ENCODE assay signal across 8 cellular contexts in the genomic region with DNA sequence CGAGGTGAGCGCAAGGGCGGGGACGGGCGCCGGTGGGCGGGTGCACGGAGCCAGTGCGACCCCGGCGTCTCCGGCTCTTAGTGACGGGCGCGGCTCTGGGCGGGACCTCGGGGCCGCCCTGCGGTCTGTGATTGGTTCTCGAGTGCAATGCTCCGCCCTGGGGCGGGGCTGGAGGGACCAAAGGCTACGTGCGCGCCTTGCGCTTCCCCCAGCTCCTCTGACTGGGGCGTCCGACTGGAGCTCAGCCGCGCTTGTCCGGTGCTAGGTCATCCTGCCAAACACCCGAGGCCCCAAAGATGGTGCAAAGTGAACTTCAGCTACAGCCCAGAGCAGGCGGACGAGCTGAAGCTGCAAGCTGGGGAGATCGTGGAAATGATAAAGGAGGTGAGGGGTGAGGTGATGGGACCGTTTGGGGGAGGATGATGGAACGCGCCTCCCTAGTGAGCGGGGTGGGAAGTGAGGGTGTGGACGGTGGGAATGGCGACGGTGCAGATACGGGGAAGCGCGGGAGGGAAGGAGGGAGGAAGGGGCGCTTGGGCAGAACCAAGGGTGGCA. TPM values are rescaled to one million over a fixed set of nuclear protein-coding genes. Genes with fewer than 3 reads are reported as not detected.
DNase-seq lines count a peak whose midpoint lies in the region; ATAC-seq, FAIRE-seq and TF ChIP-seq lines count a peak whose summit lies in the region.

No MANE protein-coding gene starts in this region.

- TF ChIP-seq EP300 in HepG2 (IDR thresholded peaks at IDR 0.05; ENCODE audit: low read depth in 2 of 2, low read length in 2 of 2) (no peak), HepG2 (CRISPR knock-in tag; IDR thresholded peaks at IDR 0.05; ENCODE audit: borderline replicate concordance) (no peak; the same call in 1 of the 2 replicates)

- POLR2A ChIA-PET in HepG2 (lab: Yijun Ruan, JAX), result interaction anchor here (0.6 to 3.6 kb wide), 15 partner anchors 9 to 192 kb away, joined by 3 to 58 read pairs (median 5); partner anchors contain the start of genes EVA1B, THRAP3 and TRAPPC3

- H3K79me2 ChIP-seq in HepG2 (ENCODE audit: insufficient read depth, low read length), result peaks cover 8% of the 10 kb centered on the region

- TF ChIP-seq POLR2A in HepG2 (IDR thresholded peaks at IDR 0.05; ENCODE audit: insufficient read depth in 1 of 2, low read depth in 2 of 2, low read length in 2 of 2), result peak; percentile 96 to 99

- peaks cover 13 to 31% of the 10 kb centered on the region in 2 experiments; a peak in 4 of 5 replicates for H3K36me3 ChIP-seq in HepG2 (replicated peaks in 1 of 2; ENCODE audit: control insufficient read depth in 1 of 2, insufficient read depth in 2 of 2, low read length in 2 of 2)

- FAIRE-seq in HepG2 (lab: Jason Lieb, UNC), result peak; percentile 73

- H3K4me2 ChIP-seq in HepG2 (ENCODE audit: low read depth, low read length), result peak overlapping the region; percentile 96

- TF ChIP-seq CTCF in AG09319 (IDR thresholded peaks at IDR 0.05; ENCODE audit: low read depth, low read length) (no peak), HepG2 (CRISPR knock-in tag; IDR thresholded peaks at IDR 0.05) (peak; percentile 31; the same call in 1 of the 2 replicates)

- intact Hi-C loops in HepG2 (cut with micrococcal nuclease; ENCODE audit: unreplicated experiment), result loop anchor here (2.0 kb wide), 1 partner anchor 18 kb away; no protein-coding TSS in a partner anchor

- BruUV-seq in HepG2 (replicated peaks; lab: Mats Ljungman, UMichigan), result no TSS peak

- in situ Hi-C loops in HepG2 (cut with HindIII; ENCODE audit: extremely low pct_ligation_motif_present, low pct_unique_long_range_greater_than_20kb), result no loop called here

- DNase-seq in AG09319 (ENCODE audit: extremely low read depth, low read depth), result peak; percentile 70
- peak; percentile 87 to 97 for DNase-seq in NCI-H446 (lab: John Stamatoyannopoulos, UW)
- peak; percentile 94 for DNase-seq in activated CD4-positive, alpha-beta T cell treated with anti-CD3 and anti-CD28 coated beads for 48 hours
- peak; percentile 85 for DNase-seq in dedifferentiated amniotic fluid mesenchymal stem cell (ENCODE audit: extremely low spot score)
- peak; percentile 90 for DNase-seq in HepG2 (ENCODE audit: low spot score)
- DNase-seq in stimulated activated CD4-positive, alpha-beta T cell treated with anti-CD3 and anti-CD28 coated beads, Interleukin-2, amount 100 ng/mL, for 48 hours, result peak; percentile 87 to 91

- under 1% methylated on average over 22 of the region's 46 CpGs for WGBS in HepG2 (ENCODE audit: low lambda C conversion rate)

- TF ChIP-seq RAD21 in HepG2 (CRISPR knock-in tag; IDR thresholded peaks at IDR 0.05), result no peak

- peak overlapping the region; percentile 82 to 88 (median 85) for H3K4me3 ChIP-seq in HepG2 (replicated peaks in 1 of 3; ENCODE audit: insufficient read depth in 1 of 3, low read depth in 2 of 3, low read length in 3 of 3)

- peak overlapping the region; percentile 81 for H3K9ac ChIP-seq in HepG2 (ENCODE audit: insufficient read depth, low read depth, low read length)

- no peaks in the 10 kb centered on the region for H3K9me3 ChIP-seq in HepG2 (ENCODE audit: low read length)

- peak; percentile 95 for ATAC-seq in GM19023 (IDR thresholded peaks at IDR 0.05; ENCODE audit: unreplicated experiment)
- ATAC-seq in HG03196 (IDR thresholded peaks at IDR 0.05; ENCODE audit: unreplicated experiment), result peak; percentile 90
- peak; percentile 94 for ATAC-seq in HepG2

- CTCF ChIA-PET in HepG2 (lab: Yijun Ruan, JAX; ENCODE audit: low intra/inter-chr PET ratio, low total read pairs), result no interaction called here

- peaks cover 29% of the 10 kb centered on the region for H3K4me1 ChIP-seq in HepG2 (ENCODE audit: insufficient read depth, low read length)

- H4K20me1 ChIP-seq in HepG2 (ENCODE audit: insufficient read depth, low read length), result no peaks in the 10 kb centered on the region

- no peaks in the 10 kb centered on the region for H3K27me3 ChIP-seq in HepG2 (ENCODE audit: control insufficient read depth in 1 of 2, insufficient read depth in 2 of 2, low read length in 2 of 2)

- H3K27ac ChIP-seq in HepG2 (ENCODE audit: extremely low read length, insufficient read depth, low read length), result peak overlapping the region; percentile 88

- H2AFZ ChIP-seq in HepG2 (ENCODE audit: low read length), result no peak overlapping the region

RNA-seq across cellular contexts. Expression of gene SH3D21, which starts 0.8 kb away (rescaled TPM):
- 1.4 and 5.1 TPM in 2 replicates for total RNA-seq in HepG2 (2016; rRNA removed; fragmentation: Illumina TruSeq; extraction: Trizol)
- total RNA-seq in HepG2 (2016; cell fraction: cytosol; rRNA removed; fragmentation: Illumina TruSeq; extraction: Trizol; ENCODE audit: low read depth), result 0.79 and 0.81 TPM in 2 replicates
- total RNA-seq in HepG2 (2016; cell fraction: insoluble cytoplasmic fraction; rRNA removed; fragmentation: Illumina TruSeq; extraction: Trizol), result 0.98 and 4.8 TPM in 2 replicates
- total RNA-seq in HepG2 (2016; cell fraction: membrane; rRNA removed; fragmentation: Illumina TruSeq; extraction: Trizol), result 1.1 TPM in 2 replicates
- 6.7 and 7.2 TPM in 2 replicates for total RNA-seq in HepG2 (2016; cell fraction: nucleus; rRNA removed; fragmentation: Illumina TruSeq; extraction: Trizol)
- polyA plus RNA-seq in HepG2 (2011; rRNA removed), result 8.6 and 8.7 TPM in 2 replicates
- 1.6 and 1.7 TPM in 2 replicates for polyA plus RNA-seq in HepG2 (2011; cell fraction: cytosol; rRNA removed)
- polyA plus RNA-seq in HepG2 (2011; cell fraction: nucleus; rRNA removed), result 84.9 and 116 TPM in 2 replicates
- polyA plus RNA-seq in HepG2 (2012), result 6.9 and 8.0 TPM in 2 replicates
- 0.40 and 0.63 TPM in 2 replicates for polyA plus RNA-seq in HepG2 (2016; cell fraction: cytosol; fragmentation: Illumina TruSeq; extraction: Trizol; ENCODE audit: low read depth)
- 2.1 and 2.3 TPM in 2 replicates for polyA plus RNA-seq in HepG2 (2016; cell fraction: insoluble cytoplasmic fraction; fragmentation: Illumina TruSeq; extraction: Trizol; ENCODE audit: low read depth)
- 1.0 and 1.1 TPM in 2 replicates for polyA plus RNA-seq in HepG2 (2016; cell fraction: membrane; fragmentation: Illumina TruSeq; extraction: Trizol; ENCODE audit: low read depth)
- polyA plus RNA-seq in HepG2 (2016; cell fraction: nucleus; fragmentation: Illumina TruSeq; extraction: Trizol; ENCODE audit: insufficient read depth, low read depth), result 21.9 and 30.8 TPM in 2 replicates
- 3.0 and 3.2 TPM in 2 replicates for polyA minus RNA-seq in HepG2 (2011; rRNA and poly(A)+ RNA removed; ENCODE audit: low replicate concordance)
- 1.1 and 1.7 TPM in 2 replicates for polyA minus RNA-seq in HepG2 (2011; cell fraction: cytosol; rRNA and poly(A)+ RNA removed)
- polyA minus RNA-seq in HepG2 (2011; cell fraction: nucleus; rRNA and poly(A)+ RNA removed), result 15.7 and 16.0 TPM in 2 replicates

RNA-seq across cellular contexts. Expression of gene EVA1B, which starts 16.5 kb away (rescaled TPM):
- 3.8 and 6.6 TPM in 2 replicates for total RNA-seq in HepG2 (2016; rRNA removed; fragmentation: Illumina TruSeq; extraction: Trizol)
- total RNA-seq in HepG2 (2016; cell fraction: cytosol; rRNA removed; fragmentation: Illumina TruSeq; extraction: Trizol; ENCODE audit: low read depth), result 17.4 and 24.0 TPM in 2 replicates
- total RNA-seq in HepG2 (2016; cell fraction: insoluble cytoplasmic fraction; rRNA removed; fragmentation: Illumina TruSeq; extraction: Trizol), result 5.1 and 5.9 TPM in 2 replicates
- total RNA-seq in HepG2 (2016; cell fraction: membrane; rRNA removed; fragmentation: Illumina TruSeq; extraction: Trizol), result 15.5 and 17.9 TPM in 2 replicates
- 2.5 and 2.7 TPM in 2 replicates for total RNA-seq in HepG2 (2016; cell fraction: nucleus; rRNA removed; fragmentation: Illumina TruSeq; extraction: Trizol)
- 3.9 and 5.8 TPM in 2 replicates for polyA plus RNA-seq in HepG2 (2011; rRNA removed)
- 4.7 and 13.2 TPM in 2 replicates for polyA plus RNA-seq in HepG2 (2011; cell fraction: cytosol; rRNA removed)
- polyA plus RNA-seq in HepG2 (2011; cell fraction: nucleus; rRNA removed), result 7.5 and 8.1 TPM in 2 replicates
- 2.8 and 7.2 TPM in 2 replicates for polyA plus RNA-seq in HepG2 (2012)
- polyA plus RNA-seq in HepG2 (2016; cell fraction: cytosol; fragmentation: Illumina TruSeq; extraction: Trizol; ENCODE audit: low read depth), result 17.5 and 21.2 TPM in 2 replicates
- 3.5 and 4.8 TPM in 2 replicates for polyA plus RNA-seq in HepG2 (2016; cell fraction: insoluble cytoplasmic fraction; fragmentation: Illumina TruSeq; extraction: Trizol; ENCODE audit: low read depth)
- polyA plus RNA-seq in HepG2 (2016; cell fraction: membrane; fragmentation: Illumina TruSeq; extraction: Trizol; ENCODE audit: low read depth), result 12.3 and 13.6 TPM in 2 replicates
- 5.0 and 5.9 TPM in 2 replicates for polyA plus RNA-seq in HepG2 (2016; cell fraction: nucleus; fragmentation: Illumina TruSeq; extraction: Trizol; ENCODE audit: insufficient read depth, low read depth)
- 1.2 and 5.8 TPM in 2 replicates for polyA minus RNA-seq in HepG2 (2011; rRNA and poly(A)+ RNA removed; ENCODE audit: low replicate concordance)
- 2.5 and 3.6 TPM in 2 replicates for polyA minus RNA-seq in HepG2 (2011; cell fraction: cytosol; rRNA and poly(A)+ RNA removed)
- polyA minus RNA-seq in HepG2 (2011; cell fraction: nucleus; rRNA and poly(A)+ RNA removed), result 0.50 and 0.90 TPM in 2 replicates

Comparison
In these comparisons a context has a peak if more than half of its experiments do, and no peak if none do; other contexts are left out.
1. Peak in every context shown above with its lines: DNase-seq, ATAC-seq, H3K4me3 ChIP-seq and H3K27ac ChIP-seq.